ENCODE assay signal across 8 cellular contexts in genomic region chr14:59481407-59482119, GRCh38. TPM values are rescaled to one million over a fixed set of nuclear protein-coding genes. Genes with fewer than 3 reads are reported as not detected.
DNase-seq lines count a peak whose midpoint lies in the region; ATAC-seq and TF ChIP-seq lines count a peak whose summit lies in the region.

No MANE protein-coding gene starts in this region.

- H3K36me3 ChIP-seq in DND-41 (ENCODE audit: insufficient read depth, low read length), result peaks cover 7% of the 10 kb centered on the region
- peaks cover 6% of the 10 kb centered on the region for H3K36me3 ChIP-seq in endodermal cell (ENCODE audit: control insufficient read depth, insufficient read depth, low read length)
- no peaks in the 10 kb centered on the region for H3K36me3 ChIP-seq in rectal smooth muscle tissue (ENCODE audit: control insufficient read depth, insufficient read depth, low read length)

- TF ChIP-seq CTCF in DND-41 (IDR thresholded peaks at IDR 0.05; ENCODE audit: borderline replicate concordance, extremely low read depth, low read length, poor library complexity, severe bottlenecking), result no peak
- TF ChIP-seq CTCF in endodermal cell (conservative IDR thresholded peaks at IDR 0.05), result no peak

- no peak overlapping the region for H3K27ac Mint-ChIP-seq in endodermal cell

- no peaks in the 10 kb centered on the region for H3K9me3 Mint-ChIP-seq in endodermal cell

- ATAC-seq in DND-41 (ENCODE audit: insufficient read depth, low read depth) (no peak), HG03378 (IDR thresholded peaks at IDR 0.05; ENCODE audit: unreplicated experiment) (no peak)

- no peaks in the 10 kb centered on the region for H3K27me3 ChIP-seq in DND-41 (ENCODE audit: insufficient read depth, low read length, poor library complexity)
- H3K27me3 ChIP-seq in endodermal cell (ENCODE audit: control insufficient read depth, insufficient read depth, low read length, poor library complexity, severe bottlenecking), result no peaks in the 10 kb centered on the region
- H3K27me3 ChIP-seq in rectal smooth muscle tissue (ENCODE audit: control insufficient read depth, insufficient read depth, low read length), result no peaks in the 10 kb centered on the region

- 95 to 100% methylated on average over 2 to 4 of the region's 4 CpGs for WGBS in endodermal cell (ENCODE audit: insufficient coverage in 1 of 2, insufficient read length in 1 of 2), 2 experiments

- no peaks in the 10 kb centered on the region for H3K9me3 ChIP-seq in DND-41 (ENCODE audit: insufficient read depth, low read length, severe bottlenecking)
- no peaks in the 10 kb centered on the region for H3K9me3 ChIP-seq in endodermal cell (ENCODE audit: control insufficient read depth, low read length)

- peak overlapping the region; percentile 89; the same call in 1 of the 2 replicates for H3K4me2 ChIP-seq in DND-41 (ENCODE audit: insufficient read depth, low read length)

- no peaks in the 10 kb centered on the region for H4K20me1 ChIP-seq in DND-41 (ENCODE audit: insufficient read depth, low read length)

- H3K4me1 ChIP-seq in DND-41 (ENCODE audit: insufficient read depth, low read length) (peaks cover 46% of the 10 kb centered on the region), endodermal cell (ENCODE audit: control insufficient read depth, insufficient read depth, low read length) (peaks cover 15% of the 10 kb centered on the region), rectal smooth muscle tissue (ENCODE audit: control insufficient read depth, insufficient read depth, low read length) (peaks cover 10% of the 10 kb centered on the region)

- H3K27ac ChIP-seq in DND-41 (ENCODE audit: low read length) (no peak overlapping the region), endodermal cell (ENCODE audit: low read depth, low read length) (no peak overlapping the region), rectal smooth muscle tissue (ENCODE audit: low read depth, low read length) (peak overlapping the region; percentile 91)

- H3K9ac ChIP-seq in DND-41 (ENCODE audit: low read depth, low read length) (no peak overlapping the region), endodermal cell (ENCODE audit: extremely low read depth, low read length, poor library complexity, severe bottlenecking) (no peak overlapping the region), rectal smooth muscle tissue (ENCODE audit: low read length) (no peak overlapping the region)

- H2AFZ ChIP-seq in DND-41 (ENCODE audit: low read depth, low read length), result no peak overlapping the region

- DNase-seq in DND-41 (no peak), NCI-H460 (ENCODE audit: extremely low read depth, low read depth) (peak; percentile 38), endodermal cell (no peak), OCI-M2 (lab: John Stamatoyannopoulos, UW; ENCODE audit: unreplicated experiment) (no peak), NCI-H2029 (lab: John Stamatoyannopoulos, UW) (no peak), SIG-M5 (lab: John Stamatoyannopoulos, UW) (no peak)

- H3K79me2 ChIP-seq in DND-41 (ENCODE audit: insufficient read depth, low read length), result peaks cover 34% of the 10 kb centered on the region

- H3K27me3 Mint-ChIP-seq in endodermal cell (ENCODE audit: insufficient read depth), result no peaks in the 10 kb centered on the region

- H3K4me3 Mint-ChIP-seq in endodermal cell, result peak overlapping the region; percentile 78

- H3K4me3 ChIP-seq in DND-41 (ENCODE audit: low read depth in 1 of 2, low read length in 2 of 2) (peak overlapping the region in 1 of 2 experiments; percentile 74; a peak in 1 of 4 replicates), endodermal cell (ENCODE audit: low read length) (peak overlapping the region; percentile 99), rectal smooth muscle tissue (ENCODE audit: low read length) (no peak overlapping the region)

- H3K36me3 Mint-ChIP-seq in endodermal cell (ENCODE audit: low read depth), result peaks cover 16% of the 10 kb centered on the region

- peaks cover 33% of the 10 kb centered on the region for H3K4me1 Mint-ChIP-seq in endodermal cell

RNA-seq across cellular contexts. Expression of gene L3HYPDH, which starts 2.6 kb away (rescaled TPM):
- total RNA-seq in NCI-H460 (2014; rRNA removed; shearing (Covaris generic)), result 87.8 and 96.2 TPM in 2 replicates
- 235 and 271 TPM in 2 replicates for polyA plus RNA-seq in NCI-H460 (2014; cell fraction: nucleus; rRNA removed)
- 10 to 100 TPM; 24.7 to 30.3 TPM for total RNA-seq in endodermal cell
- 15.1 TPM for polyA plus RNA-seq in endodermal cell (2013, experiment 1 of 2)
- 14.0 TPM for polyA plus RNA-seq in endodermal cell (2013, experiment 2 of 2)

RNA-seq across cellular contexts. Expression of gene JKAMP, which starts 2.8 kb away (rescaled TPM):
- 149 and 153 TPM in 2 replicates for total RNA-seq in NCI-H460 (2014; rRNA removed; shearing (Covaris generic))
- polyA plus RNA-seq in NCI-H460 (2014; cell fraction: nucleus; rRNA removed), result 102 and 147 TPM in 2 replicates
- total RNA-seq in endodermal cell, result 10 to 100 TPM; 42.5 to 57.2 TPM
- polyA plus RNA-seq in endodermal cell (2013, experiment 1 of 2), result 70.5 TPM
- 66.5 TPM for polyA plus RNA-seq in endodermal cell (2013, experiment 2 of 2)

RNA-seq across cellular contexts. Expression of gene GPR135, which starts 16.4 kb away (rescaled TPM):
- 6.7 and 9.1 TPM in 2 replicates for total RNA-seq in NCI-H460 (2014; rRNA removed; shearing (Covaris generic))
- 9.7 and 16.1 TPM in 2 replicates for polyA plus RNA-seq in NCI-H460 (2014; cell fraction: nucleus; rRNA removed)
- 1 to 10 TPM; 4.1 to 4.5 TPM for total RNA-seq in endodermal cell
- polyA plus RNA-seq in endodermal cell (2013, experiment 1 of 2), result 1.5 TPM
- polyA plus RNA-seq in endodermal cell (2013, experiment 2 of 2), result 1.6 TPM
